ENCODE assay signal across 21 cellular contexts in the genomic region with DNA sequence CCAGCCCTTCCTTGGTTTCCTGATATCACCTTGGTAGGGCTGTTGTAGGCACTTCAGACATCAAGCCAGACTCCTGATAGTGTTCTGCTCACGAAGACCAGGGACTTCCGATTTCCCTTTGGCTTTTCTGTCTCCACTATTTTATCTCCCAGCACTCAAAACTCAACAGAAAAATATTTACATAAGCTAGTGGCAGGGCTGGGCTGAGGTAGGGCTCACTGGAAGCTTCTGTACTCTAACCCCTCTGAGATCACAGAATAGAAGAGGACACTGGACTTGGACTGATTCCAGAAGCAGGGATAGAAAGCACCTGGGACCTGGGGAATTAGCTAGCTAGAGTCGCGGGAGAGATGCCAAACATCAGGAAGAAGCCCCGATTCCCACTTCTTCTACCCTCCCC.
"Had no signal": no experiment of that assay in that cellular context is flagged by ENCODE, and none has a peak within 500 bp of the region (broad histone marks: within the 10 kb centered on the region; RNA-seq: fewer than 3 reads in every experiment).

No MANE protein-coding gene starts in this region.

- H3K4me3 ChIP-seq: esophagus muscularis mucosa, gastrocnemius medialis, heart right ventricle, left lung, lung, neural progenitor cell, ovary, spleen, tibial artery, upper lobe of right lung, vagina had no signal

- DNase-seq: effector memory CD8-positive, alpha-beta T cell; gastrocnemius medialis; heart right ventricle; islet precursor cell; left lung; mesenchymal stem cell; midbrain; nucleus accumbens; ovary; right cardiac atrium; spleen; stimulated activated CD4-positive, alpha-beta T cell treated with anti-CD3 and anti-CD28 coated beads, Interleukin-15, amount 100 ng/mL, for 24 hours; stimulated activated CD4-positive, alpha-beta T cell treated with anti-CD3 and anti-CD28 coated beads, Interleukin-1b, Interleukin-23, amount 100 ng/mL, for 48 hours; stimulated activated CD4-positive, alpha-beta T cell treated with anti-CD3 and anti-CD28 coated beads, Interleukin-4, amount 100 ng/mL, for 24 hours; tibial artery; upper lobe of right lung had no signal

- H2AFZ ChIP-seq: neural progenitor cell had no signal

- H3K4me1 ChIP-seq: gastrocnemius medialis, heart right ventricle, left lung, neural progenitor cell, spleen, tibial artery, upper lobe of right lung, vagina had no signal

- H3K36me3 ChIP-seq: esophagus muscularis mucosa, gastrocnemius medialis, heart right ventricle, left lung, neural progenitor cell, ovary, spleen, tibial artery, upper lobe of right lung, vagina had no signal

- H3K4me2 ChIP-seq: neural progenitor cell had no signal

- H3K9me3 ChIP-seq: gastrocnemius medialis, ovary, upper lobe of right lung, vagina had no signal

- H3K27me3 ChIP-seq: esophagus muscularis mucosa, left lung, neural progenitor cell, ovary, spleen, tibial artery, upper lobe of right lung, vagina had no signal

- H3K27ac ChIP-seq: epithelial cell of prostate, esophagus muscularis mucosa, gastrocnemius medialis, heart right ventricle, left lung, neural progenitor cell, ovary, spleen, tibial artery, upper lobe of right lung, vagina had no signal
